Comparison of ENCODE assay signal across 14 cellular contexts in genomic region chr9:76700916-76701315, GRCh38.
"Had no signal": no experiment of that assay in that cellular context is flagged by ENCODE, and none has a peak within 500 bp of the region (broad histone marks: within the 10 kb centered on the region; RNA-seq: fewer than 3 reads in every experiment).

No MANE protein-coding gene starts in this region.

- H3K4me1 ChIP-seq: body of pancreas, right atrium auricular region had no signal

- H3K9me3 ChIP-seq: body of pancreas, right atrium auricular region had no signal

- ATAC-seq: activated naive CD4-positive, alpha-beta T cell treated with anti-CD3 and anti-CD28 coated beads, Interleukin-2, amount 50 U/mL, for 72 hours; body of pancreas had no signal

- H3K4me3 Mint-ChIP-seq: activated CD4-positive, alpha-beta memory T cell treated with anti-CD3 and anti-CD28 coated beads for 36 hours; activated T-helper 1 cell treated with anti-CD3 and anti-CD28 coated beads, Interleukin-12 subunit alpha, Interleukin-12 subunit beta, Interleukin-2, Interleukin-4 antibody, amounts not matched to agents 30 ng/mL and 10 ng/mL and 1 ng/mL, durations not matched to agents 14 hours and 24 hours and 36 hours; nephron progenitor cell; stimulated activated naive CD8-positive, alpha-beta T cell treated with anti-CD3 and anti-CD28 coated beads, Interleukin-15, Interleukin-2, amounts not matched to agents 100 ng/mL and 50 ng/mL, for 24 hours; type B pancreatic cell had no signal

- DNase-seq: activated CD4-positive, alpha-beta memory T cell treated with anti-CD3 and anti-CD28 coated beads for 36 hours; activated CD4-positive, alpha-beta T cell treated with anti-CD3 and anti-CD28 coated beads for 4 hours; activated gamma-delta T cell treated with Interleukin-2 at 50 U/mL for 16 hours; activated T-cell treated with anti-CD3 and anti-CD28 coated beads for 4 hours; body of pancreas; erythroblast; nephron progenitor cell had no signal

- H3K27ac Mint-ChIP-seq: activated CD4-positive, alpha-beta memory T cell treated with anti-CD3 and anti-CD28 coated beads for 36 hours; activated naive CD4-positive, alpha-beta T cell treated with anti-CD3 and anti-CD28 coated beads, Interleukin-2, amount 50 U/mL, for 72 hours; activated T-helper 1 cell treated with anti-CD3 and anti-CD28 coated beads, Interleukin-12 subunit alpha, Interleukin-12 subunit beta, Interleukin-2, Interleukin-4 antibody, amounts not matched to agents 30 ng/mL and 10 ng/mL and 1 ng/mL, durations not matched to agents 14 hours and 24 hours and 36 hours; nephron progenitor cell; progenitor cell of endocrine pancreas; stimulated activated naive CD8-positive, alpha-beta T cell treated with anti-CD3 and anti-CD28 coated beads, Interleukin-15, Interleukin-2, amounts not matched to agents 100 ng/mL and 50 ng/mL, for 24 hours; type B pancreatic cell had no signal

- H3K4me3 ChIP-seq: body of pancreas, right atrium auricular region had no signal

- H3K27me3 ChIP-seq: body of pancreas, right atrium auricular region had no signal

- FAIRE-seq: frontal cortex had no signal

- H3K9me3 Mint-ChIP-seq: activated CD4-positive, alpha-beta memory T cell treated with anti-CD3 and anti-CD28 coated beads for 36 hours; activated naive CD4-positive, alpha-beta T cell treated with anti-CD3 and anti-CD28 coated beads, Interleukin-2, amount 50 U/mL, for 72 hours; activated T-helper 1 cell treated with anti-CD3 and anti-CD28 coated beads, Interleukin-12 subunit alpha, Interleukin-12 subunit beta, Interleukin-2, Interleukin-4 antibody, amounts not matched to agents 30 ng/mL and 10 ng/mL and 1 ng/mL, durations not matched to agents 14 hours and 24 hours and 36 hours; nephron progenitor cell; stimulated activated naive CD8-positive, alpha-beta T cell treated with anti-CD3 and anti-CD28 coated beads, Interleukin-15, Interleukin-2, amounts not matched to agents 100 ng/mL and 50 ng/mL, for 24 hours; type B pancreatic cell had no signal

- H3K27ac ChIP-seq: body of pancreas, right atrium auricular region had no signal

- H3K36me3 ChIP-seq: right atrium auricular region had no signal

- H3K36me3 Mint-ChIP-seq: activated CD4-positive, alpha-beta memory T cell treated with anti-CD3 and anti-CD28 coated beads for 36 hours; activated naive CD4-positive, alpha-beta T cell treated with anti-CD3 and anti-CD28 coated beads, Interleukin-2, amount 50 U/mL, for 72 hours; type B pancreatic cell had no signal
